ENCODE assay signal across 8 cellular contexts in the genomic region with DNA sequence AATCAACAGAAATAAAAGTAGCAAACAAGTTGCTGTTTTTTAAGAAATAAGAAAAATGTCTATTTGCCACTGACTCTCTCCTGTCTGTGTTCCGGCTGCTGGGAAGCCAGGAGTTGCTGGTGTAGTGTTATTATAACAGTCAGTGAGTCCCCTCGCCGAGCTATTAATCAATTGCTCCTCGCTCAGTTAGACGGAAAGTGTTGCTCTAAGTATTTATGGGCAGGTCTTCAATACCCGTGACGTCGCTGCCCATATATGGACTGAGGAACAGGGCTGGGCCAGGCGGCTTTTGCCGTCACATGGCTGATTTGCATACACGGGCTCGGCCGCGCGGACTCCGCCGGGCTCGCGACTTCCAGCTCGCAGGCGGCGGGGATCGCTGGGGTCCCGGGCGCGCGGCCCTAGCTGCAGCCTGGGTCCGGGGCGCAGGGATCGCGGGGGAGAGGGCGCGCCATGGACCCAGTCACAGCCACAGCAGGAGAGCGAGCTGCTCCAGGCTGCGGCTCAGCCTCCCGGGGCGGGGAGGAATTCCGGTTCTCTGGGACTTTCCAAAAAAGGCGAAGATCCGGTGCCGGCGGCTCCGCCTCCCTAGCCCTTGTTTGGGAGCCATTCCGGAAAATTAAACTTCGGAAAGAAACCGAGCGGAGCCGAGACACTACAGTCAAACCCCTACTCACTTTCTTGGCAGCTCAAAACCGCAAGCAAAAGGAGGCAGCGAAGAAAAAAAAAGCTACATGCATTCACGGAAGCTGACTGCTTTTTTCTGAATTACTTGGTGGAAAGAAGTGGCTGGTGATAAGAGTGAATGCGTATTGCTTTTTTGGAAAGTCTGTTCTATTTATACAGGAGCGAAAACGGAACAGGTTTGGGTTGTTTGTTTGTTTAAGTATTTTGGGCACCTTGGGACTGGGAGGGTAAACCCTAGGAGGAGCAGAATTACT. TPM values are rescaled to one million over a fixed set of nuclear protein-coding genes. Genes with fewer than 3 reads are reported as not detected.
DNase-seq lines count a peak whose midpoint lies in the region; ATAC-seq and TF ChIP-seq lines count a peak whose summit lies in the region.

A gene (minus strand): TSS at position 188 of the 941 bp plus-strand sequence. CDS start 337 bp downstream, outside the sequence.

- TF ChIP-seq POLR2A in IMR-90 (IDR thresholded peaks at IDR 0.05; ENCODE audit: low read depth, low read length), result peak; percentile 67

- peak within 1 kb of the TSS; percentile 94 for H2AFZ ChIP-seq in IMR-90 (replicated peaks; ENCODE audit: low read length, poor library complexity)
- H2AFZ ChIP-seq in PC-9, result peak within 1 kb of the TSS; percentile 97

- no peaks in the 10 kb centered on the region for H3K9me1 ChIP-seq in IMR-90 (ENCODE audit: insufficient read depth, low read length)

- H3K4me3 ChIP-seq in IMR-90 (ENCODE audit: insufficient read depth, low read depth, low read length) (peak within 1 kb of the TSS; percentile 73), PC-9 (peak within 1 kb of the TSS; percentile 94), esophagus (ENCODE audit: low read depth in 1 of 2, low read length in 2 of 2) (peak within 1 kb of the TSS; percentile 89 to 90), muscle layer of colon (ENCODE audit: low read depth in 1 of 2, low read length in 2 of 2) (peak within 1 kb of the TSS; percentile 90 to 93)

- H3K79me1 ChIP-seq in IMR-90 (ENCODE audit: low read depth in 1 of 2, low read length in 2 of 2), result no peaks in the 10 kb centered on the region

- peak; percentile 79 for ATAC-seq in GM21528 (IDR thresholded peaks at IDR 0.05; ENCODE audit: low FRiP score, unreplicated experiment)
- ATAC-seq in IMR-90 (ENCODE audit: low read depth), result peak; percentile 91

- H3K23ac ChIP-seq in IMR-90 (ENCODE audit: low read depth, low read length), result peak within 1 kb of the TSS; percentile 33; the same call in 1 of the 2 replicates

- intact Hi-C loops in IMR-90 (cut with micrococcal nuclease), result loop anchor here (1.0 to 5.0 kb wide), 3 partner anchors 266 to 549 kb away; a partner anchor contains a TSS
- intact Hi-C loops in PC-9 (cut with micrococcal nuclease; ENCODE audit: unreplicated experiment), result loop anchor here (1.0 to 10.0 kb wide), 7 partner anchors 12 to 2000 kb away; a partner anchor contains a TSS

- no peak within 1 kb of the TSS for H4K91ac ChIP-seq in IMR-90 (ENCODE audit: insufficient read depth, low read depth, low read length)

- no peak within 1 kb of the TSS for H3K56ac ChIP-seq in IMR-90 (ENCODE audit: extremely low read depth, insufficient read depth, low read length)

- no peaks in the 10 kb centered on the region for H3K9me2 ChIP-seq in PC-9 (ENCODE audit: insufficient read depth)

- H3K4me2 ChIP-seq in IMR-90 (ENCODE audit: low read depth, low read length), result peak within 1 kb of the TSS; percentile 92
- peak within 1 kb of the TSS; percentile 97 for H3K4me2 ChIP-seq in PC-9

- no peak within 1 kb of the TSS for H2AK5ac ChIP-seq in IMR-90 (ENCODE audit: low read depth, low read length)

- H3K36me3 ChIP-seq in IMR-90 (ENCODE audit: control insufficient read depth, insufficient read depth, low read length), result no peaks in the 10 kb centered on the region
- no peaks in the 10 kb centered on the region for H3K36me3 ChIP-seq in PC-9 (ENCODE audit: low read depth)
- H3K36me3 ChIP-seq in esophagus (ENCODE audit: control insufficient read depth in 2 of 2, insufficient read depth in 2 of 2, low read length in 1 of 2), result no peaks in the 10 kb centered on the region
- no peaks in the 10 kb centered on the region for H3K36me3 ChIP-seq in muscle layer of colon (ENCODE audit: insufficient read depth, low read length)

- H3K79me2 ChIP-seq in PC-9 (ENCODE audit: low read depth), result no peaks in the 10 kb centered on the region

- 0% methylated on average over 8 of the region's 54 CpGs; no CpG with 5 or more reads in 1 of the 2 experiments for WGBS in IMR-90 (ENCODE audit: extremely low coverage in 2 of 2, insufficient read length in 1 of 2), 2 experiments
- WGBS in esophagus, 2 donors, result 1% methylated on average over 53 to 54 of the region's 54 CpGs

- H3K9ac ChIP-seq in IMR-90 (ENCODE audit: low read depth, low read length) (peak within 1 kb of the TSS; percentile 38; the same call in 1 of the 2 replicates), muscle layer of colon (ENCODE audit: low read length) (peak within 1 kb of the TSS; percentile 80)

- DNase-seq in DMS 273 treated with DMSO at 0.1 percent for 48 hours (lab: John Stamatoyannopoulos, UW), result peak; percentile 80
- peak; percentile 94 for DNase-seq in IMR-90
- peak; percentile 90 to 93 for DNase-seq in PC-9
- DNase-seq in activated T-cell treated with anti-CD3 and anti-CD28 coated beads, Interleukin-2, amount 50 U/mL, for 48 hours, result peak; percentile 95 to 97
- peak; percentile 82 to 89 for DNase-seq in stimulated activated CD8-positive, alpha-beta memory T cell treated with anti-CD3 and anti-CD28 coated beads, Interleukin-7, amount 100 ng/mL, for 1 hour (ENCODE audit: low read depth in 2 of 2)

- H2BK15ac ChIP-seq in IMR-90 (ENCODE audit: low read depth, low read length), result no peak within 1 kb of the TSS

- no peak within 1 kb of the TSS for H3K14ac ChIP-seq in IMR-90 (replicated peaks; ENCODE audit: low read depth, low read length)

- no TSS peak for BruUV-seq in IMR-90 (replicated peaks; lab: Mats Ljungman, UMichigan)
- no TSS peak for BruUV-seq in PC-9 (replicated peaks; lab: Mats Ljungman, UMichigan)

- H3K27me3 ChIP-seq in IMR-90 (ENCODE audit: control insufficient read depth, insufficient read depth, low read length) (peaks cover 48% of the 10 kb centered on the region), PC-9 (ENCODE audit: insufficient read depth, low read depth) (no peaks in the 10 kb centered on the region), esophagus (ENCODE audit: control insufficient read depth in 1 of 2, insufficient read depth in 2 of 2, low read length in 2 of 2) (peaks cover 0 to 5% of the 10 kb centered on the region in 2 donors), muscle layer of colon (ENCODE audit: control insufficient read depth in 1 of 2, insufficient read depth in 2 of 2, low read length in 2 of 2) (peaks cover 22 to 42% of the 10 kb centered on the region in 2 donors)

- in situ Hi-C loops in IMR-90 (cut with MboI; ENCODE audit: low sequenced_read_pairs), result loop anchor here (10.0 to 25.0 kb wide), 3 partner anchors 338 to 779 kb away; a partner anchor contains a TSS

- peak within 1 kb of the TSS; percentile 23 for H2AK9ac ChIP-seq in IMR-90 (replicated peaks; ENCODE audit: low read depth, low read length, poor library complexity)

- no peak for TF ChIP-seq CTCF in IMR-90 (conservative IDR thresholded peaks at IDR 0.05; ENCODE audit: low read depth, low read length)
- no peak for TF ChIP-seq CTCF in PC-9 (conservative IDR thresholded peaks at IDR 0.05)

- H3K4ac ChIP-seq in IMR-90 (ENCODE audit: low read depth, low read length), result no peak within 1 kb of the TSS

- CTCF ChIA-PET in IMR-90 (lab: Yijun Ruan, JAX) (interaction anchor here (0.8 to 2.6 kb wide), 6 partner anchors 12 to 379 kb away, joined by 3 to 18 read pairs (median 3); a partner anchor contains a TSS), PC-9 (lab: Charles Lee) (no interaction called here)

- POLR2A ChIA-PET in IMR-90 (lab: Charles Lee; ENCODE audit: unreplicated experiment), result interaction anchor here (0.6 kb wide), 1 partner anchor 32 kb away, joined by 3 read pairs; no protein-coding TSS in a partner anchor
- POLR2A ChIA-PET in PC-9 (lab: Charles Lee; ENCODE audit: unreplicated experiment), result interaction anchor here (0.5 to 0.7 kb wide), 5 partner anchors 288 to 946 kb away, joined by 3 to 5 read pairs (median 5); no protein-coding TSS in a partner anchor

- peak within 1 kb of the TSS; percentile 58 for H2BK5ac ChIP-seq in IMR-90 (ENCODE audit: low read depth, low read length, poor library complexity, severe bottlenecking)

- H3K9me3 ChIP-seq in IMR-90 (ENCODE audit: control insufficient read depth, insufficient read depth, low read length) (no peaks in the 10 kb centered on the region), PC-9 (ENCODE audit: insufficient read depth, low read depth) (no peaks in the 10 kb centered on the region), esophagus (ENCODE audit: control insufficient read depth in 2 of 2, insufficient read depth in 1 of 2, low read depth in 1 of 2, low read length in 1 of 2) (peaks cover 0 to 2% of the 10 kb centered on the region in 2 donors), muscle layer of colon (ENCODE audit: low read length) (no peaks in the 10 kb centered on the region)

- no peak for TF ChIP-seq RAD21 in IMR-90 (IDR thresholded peaks at IDR 0.05; ENCODE audit: low read length)

- H4K20me1 ChIP-seq in IMR-90 (ENCODE audit: insufficient read depth, low read length) (peaks cover 14% of the 10 kb centered on the region), PC-9 (ENCODE audit: insufficient read depth) (no peaks in the 10 kb centered on the region)

- no peak within 1 kb of the TSS for H2BK20ac ChIP-seq in IMR-90 (ENCODE audit: low read depth, low read length)

- H3K27ac ChIP-seq in IMR-90 (ENCODE audit: insufficient read depth, low read length) (peak within 1 kb of the TSS; percentile 53), PC-9 (peak within 1 kb of the TSS; percentile 28), esophagus (ENCODE audit: low read depth in 2 of 2, low read length in 1 of 2) (peak within 1 kb of the TSS; percentile 89), muscle layer of colon (ENCODE audit: low read depth, low read length) (peak within 1 kb of the TSS; percentile 64)

- no peak within 1 kb of the TSS; the same call in 1 of the 2 replicates for H3K18ac ChIP-seq in IMR-90 (ENCODE audit: low read depth, low read length)

- H2BK120ac ChIP-seq in IMR-90 (ENCODE audit: low read depth, low read length), result no peak within 1 kb of the TSS

- dilution Hi-C loops in IMR-90 (cut with HindIII; ENCODE audit: low sequenced_read_pairs, unreplicated experiment), result no loop called here

- H4K8ac ChIP-seq in IMR-90 (ENCODE audit: low read depth in 2 of 2, low read length in 2 of 2), result peak within 1 kb of the TSS in 1 of 2 experiments; percentile 11; a peak in 1 of 4 replicates

- peaks cover 5% of the 10 kb centered on the region; the same call in 1 of the 2 replicates for H3F3A ChIP-seq in PC-9 (ENCODE audit: insufficient read depth, low read depth)

- no peak within 1 kb of the TSS for H4K5ac ChIP-seq in IMR-90 (ENCODE audit: low read depth, low read length)

- peaks cover 7% of the 10 kb centered on the region; the same call in 1 of the 2 replicates for H3K4me1 ChIP-seq in IMR-90 (ENCODE audit: control insufficient read depth, insufficient read depth, low read length)
- H3K4me1 ChIP-seq in PC-9 (replicated peaks; ENCODE audit: insufficient read depth), result peaks cover 4% of the 10 kb centered on the region; the same call in 1 of the 2 replicates
- H3K4me1 ChIP-seq in esophagus (ENCODE audit: control insufficient read depth in 2 of 2, insufficient read depth in 2 of 2, low read length in 1 of 2), result peaks cover 2 to 11% of the 10 kb centered on the region in 2 donors
- H3K4me1 ChIP-seq in muscle layer of colon (ENCODE audit: insufficient read depth, low read length), result peaks cover 13% of the 10 kb centered on the region

RNA-seq across cellular contexts. Expression of the gene that starts here (rescaled TPM):
- total RNA-seq in IMR-90 (2012; rRNA removed) (0.36 and 0.56 TPM in 2 replicates), PC-9 (2021) (0.24 and 0.53 TPM in 2 replicates)
- polyA plus RNA-seq in IMR-90 (2012; rRNA removed) (1.2 TPM in 2 replicates), esophagus (under 1 TPM; 0.47 to 0.49 TPM)
- polyA plus RNA-seq in IMR-90 (2012; cell fraction: cytosol; rRNA removed), result 0.47 and 1.5 TPM in 2 replicates
- 4.2 and 4.6 TPM in 2 replicates for polyA plus RNA-seq in IMR-90 (2012; cell fraction: nucleus; rRNA removed; ENCODE audit: low replicate concordance)

Comparison
In these comparisons a context has a peak if more than half of its experiments do, and no peak if none do; other contexts are left out.
1. Peak in every context shown above with its lines: DNase-seq, ATAC-seq, H3K4me3 ChIP-seq and H3K27ac ChIP-seq.
2. Peak in DNase-seq, H3K4me3 ChIP-seq, H3K27ac ChIP-seq and H3K4me2 ChIP-seq in PC-9; RNA of the gene not detected or under 1 TPM.
3. H3K27ac ChIP-seq: peak in every context shown above with its lines; median percentile 89 in esophagus; 64 in muscle layer of colon; 53 in IMR-90; 28 in PC-9.